9 cellular contexts compared by ENCODE assay signal in genomic region chr1:70204139-70204538, GRCh38. TPM values are rescaled to one million over a fixed set of nuclear protein-coding genes. Genes with fewer than 3 reads are reported as not detected.
DNase-seq lines count a peak whose midpoint lies in the region; ATAC-seq and TF ChIP-seq lines count a peak whose summit lies in the region.
"Had no signal": no experiment of that assay in that cellular context is flagged by ENCODE, and none has a peak within 500 bp of the region (broad histone marks: within the 10 kb centered on the region; RNA-seq: fewer than 3 reads in every experiment).

No MANE protein-coding gene starts in this region.

- H3K9me3 Mint-ChIP-seq in activated T-cell treated with anti-CD3 and anti-CD28 coated beads, Interleukin-2, amount 50 U/mL, for 24 hours = no peaks in the 10 kb centered on the region
- no peaks in the 10 kb centered on the region for H3K9me3 Mint-ChIP-seq in stimulated activated memory B cell treated with anti-CD40 and anti-IgM and Interleukin-4, amounts not matched to agents 10 μg/mL and 1 μg/mL and 100 μg/mL, for 72 hours

- DNase-seq in activated T-cell treated with anti-CD3 and anti-CD28 coated beads, Interleukin-2, amount 50 U/mL, for 24 hours = no peak
- no peak for DNase-seq in activated T-cell treated with anti-CD3 and anti-CD28 coated beads, Interleukin-2, amount 50 U/mL, for 1 hour
- no peak for DNase-seq in fibroblast of villous mesenchyme (ENCODE audit: low read depth)
- no peak for DNase-seq in NCI-H2081 (lab: John Stamatoyannopoulos, UW)
- DNase-seq in D341Med (ENCODE audit: low spot score) = no peak
- DNase-seq: NCI-H226 had no signal

- H3K4me3 ChIP-seq in WI38 (ENCODE audit: low read depth, low read length) (peak overlapping the region; percentile 99), fibroblast of villous mesenchyme (ENCODE audit: low read depth, low read length) (peak overlapping the region; percentile 99)

- peak overlapping the region; percentile 99 for H3K27ac Mint-ChIP-seq in activated T-cell treated with anti-CD3 and anti-CD28 coated beads, Interleukin-2, amount 50 U/mL, for 24 hours
- peak overlapping the region; percentile 97 for H3K27ac Mint-ChIP-seq in stimulated activated memory B cell treated with anti-CD40 and anti-IgM and Interleukin-4, amounts not matched to agents 10 μg/mL and 1 μg/mL and 100 μg/mL, for 72 hours

- no peak for ATAC-seq in stimulated activated memory B cell treated with anti-CD40 and anti-IgM and Interleukin-4, amounts not matched to agents 10 μg/mL and 1 μg/mL and 100 μg/mL, for 72 hours
- no peak for ATAC-seq in esophagus mucosa

- peaks cover 57% of the 10 kb centered on the region for H3K4me1 Mint-ChIP-seq in activated T-cell treated with anti-CD3 and anti-CD28 coated beads, Interleukin-2, amount 50 U/mL, for 24 hours (ENCODE audit: low read depth)
- H3K4me1 Mint-ChIP-seq in stimulated activated memory B cell treated with anti-CD40 and anti-IgM and Interleukin-4, amounts not matched to agents 10 μg/mL and 1 μg/mL and 100 μg/mL, for 72 hours = peaks cover 46% of the 10 kb centered on the region

- H3K4me3 Mint-ChIP-seq in activated T-cell treated with anti-CD3 and anti-CD28 coated beads, Interleukin-2, amount 50 U/mL, for 24 hours = peak overlapping the region; percentile 100
- peak overlapping the region; percentile 97 for H3K4me3 Mint-ChIP-seq in stimulated activated memory B cell treated with anti-CD40 and anti-IgM and Interleukin-4, amounts not matched to agents 10 μg/mL and 1 μg/mL and 100 μg/mL, for 72 hours

- peaks cover 61% of the 10 kb centered on the region for H3K36me3 Mint-ChIP-seq in activated T-cell treated with anti-CD3 and anti-CD28 coated beads, Interleukin-2, amount 50 U/mL, for 24 hours (ENCODE audit: low read depth)
- H3K36me3 Mint-ChIP-seq in stimulated activated memory B cell treated with anti-CD40 and anti-IgM and Interleukin-4, amounts not matched to agents 10 μg/mL and 1 μg/mL and 100 μg/mL, for 72 hours = peaks cover 6% of the 10 kb centered on the region

- H3K27me3 Mint-ChIP-seq in activated T-cell treated with anti-CD3 and anti-CD28 coated beads, Interleukin-2, amount 50 U/mL, for 24 hours = no peaks in the 10 kb centered on the region
- no peaks in the 10 kb centered on the region for H3K27me3 Mint-ChIP-seq in stimulated activated memory B cell treated with anti-CD40 and anti-IgM and Interleukin-4, amounts not matched to agents 10 μg/mL and 1 μg/mL and 100 μg/mL, for 72 hours

- TF ChIP-seq CTCF in WI38 (IDR thresholded peaks at IDR 0.05; ENCODE audit: low read depth, low read length) (no peak), fibroblast of villous mesenchyme (IDR thresholded peaks at IDR 0.05; ENCODE audit: insufficient read depth, low read depth, low read length) (no peak)

RNA-seq across cellular contexts. Expression of gene LRRC40, which starts 1.2 kb away (rescaled TPM):
- total RNA-seq in fibroblast of villous mesenchyme (20.9 and 27.6 TPM in 2 replicates), esophagus mucosa (9.1 TPM)

RNA-seq across cellular contexts. Expression of gene SRSF11, which starts 17.0 kb away (rescaled TPM):
- total RNA-seq in fibroblast of villous mesenchyme = 113 and 147 TPM in 2 replicates
- total RNA-seq in esophagus mucosa = 65.4 TPM
